ENCODE assay signal across 1 cellular context in genomic region chr19:1383311-1384084, GRCh38.
TF ChIP-seq lines count a peak whose summit lies in the region.

Gene NDUFS7, plus strand, starts transcription at chr19:1383907. Its CDS starts 20 bp downstream, at chr19:1383927.

TF ChIP-seq in HepG2, 621 proteins besides CTCF, POLR2A, EP300 and RAD21 (continued from another document and continues in another):
- no peak; the same call in none of the 2 replicates for TF ChIP-seq MNT (IDR thresholded peaks at IDR 0.05)
- peak; percentile 87; the same call in 1 of the 2 replicates for TF ChIP-seq ZNF703 (CRISPR knock-in tag; IDR thresholded peaks at IDR 0.05; ENCODE audit: borderline replicate concordance)
- peak; percentile 82 for TF ChIP-seq CREB1 (IDR thresholded peaks at IDR 0.05)
- TF ChIP-seq CREB1 (CRISPR knock-in tag; IDR thresholded peaks at IDR 0.05), result peak; percentile 89
- peak; percentile 96 for TF ChIP-seq ZNF318 (CRISPR knock-in tag; IDR thresholded peaks at IDR 0.05)
- peak; percentile 97 for TF ChIP-seq ZNF24 (IDR thresholded peaks at IDR 0.05)
- peak; percentile 96 for TF ChIP-seq ZNF414 (CRISPR knock-in tag; IDR thresholded peaks at IDR 0.05)
- TF ChIP-seq THAP7 (CRISPR knock-in tag; IDR thresholded peaks at IDR 0.05), result peak; percentile 93
- TF ChIP-seq PLRG1 (conservative IDR thresholded peaks at IDR 0.05), result no peak
- peak; percentile 99 for TF ChIP-seq HDAC1 (CRISPR knock-in tag; IDR thresholded peaks at IDR 0.05)
- peak; percentile 92 for TF ChIP-seq MED1 (CRISPR knock-in tag; IDR thresholded peaks at IDR 0.05)
- TF ChIP-seq FOXP1 (IDR thresholded peaks at IDR 0.05), result no peak
- TF ChIP-seq FOXP1 (CRISPR knock-in tag; IDR thresholded peaks at IDR 0.05), result peak; percentile 60; the same call in 1 of the 2 replicates
- no peak for TF ChIP-seq GPBP1L1 (CRISPR knock-in tag; IDR thresholded peaks at IDR 0.05)
- TF ChIP-seq ZFYVE20 (CRISPR knock-in tag; IDR thresholded peaks at IDR 0.05; ENCODE audit: borderline replicate concordance, low read depth), result no peak
- TF ChIP-seq ZBTB33 (CRISPR knock-in tag; IDR thresholded peaks at IDR 0.05), result peak; percentile 76
- TF ChIP-seq ZNF546 (CRISPR knock-in tag; conservative IDR thresholded peaks at IDR 0.05), result peak; percentile 93
- peak; percentile 99 for TF ChIP-seq HOXA3 (CRISPR knock-in tag; IDR thresholded peaks at IDR 0.05)
- 0 out of 2 replicates have a peak, but pooled peaks have one; percentile 19 for TF ChIP-seq ZNF564 (CRISPR knock-in tag; IDR thresholded peaks at IDR 0.05)
- TF ChIP-seq ZNF678 (CRISPR knock-in tag; IDR thresholded peaks at IDR 0.05), result peak; percentile 99
- peak; percentile 75 for TF ChIP-seq HNRNPK (IDR thresholded peaks at IDR 0.05; ENCODE audit: low read depth, low read length, poor library complexity, severe bottlenecking)
- peak; percentile 77; the same call in 1 of the 2 replicates for TF ChIP-seq ZNF646 (CRISPR knock-in tag; IDR thresholded peaks at IDR 0.05)
- no peak for TF ChIP-seq NFRKB (IDR thresholded peaks at IDR 0.05)
- peak; percentile 98 for TF ChIP-seq CBX1 (IDR thresholded peaks at IDR 0.05; ENCODE audit: low read depth)
- TF ChIP-seq IKZF4 (CRISPR knock-in tag; IDR thresholded peaks at IDR 0.05; ENCODE audit: borderline replicate concordance, low read depth, not compliant biosample characterization), result peak; percentile 61
- no peak; the same call in 1 of the 2 replicates for TF ChIP-seq KDM6A (CRISPR knock-in tag; IDR thresholded peaks at IDR 0.05; ENCODE audit: low read depth)
- 0 out of 2 replicates have a peak, but pooled peaks have one; percentile 23 for TF ChIP-seq FUBP1 (CRISPR knock-in tag; IDR thresholded peaks at IDR 0.05; ENCODE audit: borderline replicate concordance)
- TF ChIP-seq FOXC1 (CRISPR knock-in tag; IDR thresholded peaks at IDR 0.05; ENCODE audit: borderline replicate concordance), result peak; percentile 95
- TF ChIP-seq RXRB (CRISPR knock-in tag; IDR thresholded peaks at IDR 0.05; ENCODE audit: borderline replicate concordance), result peak; percentile 85
- TF ChIP-seq TCF7L2 (IDR thresholded peaks at IDR 0.05; ENCODE audit: low read depth, low read length), result no peak
- no peak for TF ChIP-seq ZNF207 (IDR thresholded peaks at IDR 0.05; ENCODE audit: borderline replicate concordance)
